39 cellular contexts compared by ENCODE assay signal in genomic region chr20:59499863-59500262, GRCh38.
"Had no signal": no experiment of that assay in that cellular context is flagged by ENCODE, and none has a peak within 500 bp of the region (broad histone marks: within the 10 kb centered on the region; RNA-seq: fewer than 3 reads in every experiment).

No MANE protein-coding gene starts in this region.

- H3K4me1 Mint-ChIP-seq: activated CD4-positive, alpha-beta memory T cell treated with anti-CD3 and anti-CD28 coated beads, Interleukin-2, amount 10 ng/mL, durations not matched to agents 7 days and 5 days; activated CD4-positive, alpha-beta T cell treated with anti-CD3 and anti-CD28 coated beads for 36 hours; activated CD4-positive, alpha-beta T cell treated with anti-CD3 and anti-CD28 coated beads, Interleukin-2, amount 10 ng/mL, durations not matched to agents 7 days and 5 days; activated CD8-positive, alpha-beta memory T cell treated with anti-CD3 and anti-CD28 coated beads, Interleukin-2, amount 10 ng/mL, durations not matched to agents 7 days and 5 days; activated naive CD4-positive, alpha-beta T cell treated with anti-CD3 and anti-CD28 coated beads, Interleukin-2, amount 10 ng/mL, durations not matched to agents 7 days and 5 days; activated naive CD4-positive, alpha-beta T cell treated with anti-CD3 and anti-CD28 coated beads, Interleukin-2, amount 50 U/mL, for 24 hours; activated naive CD8-positive, alpha-beta T cell treated with anti-CD3 and anti-CD28 coated beads, Interleukin-2, amount 10 ng/mL, durations not matched to agents 7 days and 5 days; activated naive CD8-positive, alpha-beta T cell treated with anti-CD3 and anti-CD28 coated beads, Interleukin-2, amount 50 U/mL, for 24 hours had no signal

- FAIRE-seq: bronchial epithelial cell, TTC549 had no signal

- H3K4me3 Mint-ChIP-seq: activated CD4-positive, alpha-beta memory T cell treated with anti-CD3 and anti-CD28 coated beads, Interleukin-2, amount 10 ng/mL, durations not matched to agents 7 days and 5 days; activated CD4-positive, alpha-beta T cell treated with anti-CD3 and anti-CD28 coated beads for 36 hours; activated CD4-positive, alpha-beta T cell treated with anti-CD3 and anti-CD28 coated beads, Interleukin-2, amount 10 ng/mL, durations not matched to agents 7 days and 5 days; activated CD8-positive, alpha-beta memory T cell treated with anti-CD3 and anti-CD28 coated beads, Interleukin-2, amount 10 ng/mL, durations not matched to agents 7 days and 5 days; activated CD8-positive, alpha-beta T cell treated with anti-CD3 and anti-CD28 coated beads, Interleukin-2, amount 10 ng/mL, durations not matched to agents 7 days and 5 days; activated naive CD4-positive, alpha-beta T cell treated with anti-CD3 and anti-CD28 coated beads, Interleukin-2, amount 10 ng/mL, durations not matched to agents 7 days and 5 days; activated naive CD4-positive, alpha-beta T cell treated with anti-CD3 and anti-CD28 coated beads, Interleukin-2, amount 50 U/mL, for 24 hours; activated naive CD8-positive, alpha-beta T cell; activated naive CD8-positive, alpha-beta T cell treated with anti-CD3 and anti-CD28 coated beads, Interleukin-2, amount 10 ng/mL, durations not matched to agents 7 days and 5 days; activated naive CD8-positive, alpha-beta T cell treated with anti-CD3 and anti-CD28 coated beads, Interleukin-2, amount 50 U/mL, for 24 hours; activated T-cell treated with anti-CD3 and anti-CD28 coated beads, Interleukin-2, amount 50 U/mL, for 24 hours; brain; central memory CD8-positive, alpha-beta T cell; T-helper 1 cell treated with Interleukin-12 subunit alpha and Interleukin-12 subunit beta and Interleukin-4 antibody, amounts not matched to agents 30 μg/mL and 1 μg/mL, for 36 hours; T-helper 2 cell treated with Interferon-gamma antibody and Interleukin-4, amounts not matched to agents 5 μg/mL and 100 μg/mL, for 36 hours had no signal

- DNase-seq: activated CD4-positive, alpha-beta memory T cell treated with anti-CD3 and anti-CD28 coated beads, Interleukin-2, amount 10 ng/mL, durations not matched to agents 7 days and 5 days; activated CD4-positive, alpha-beta T cell treated with anti-CD3 and anti-CD28 coated beads for 1 hour; activated CD4-positive, alpha-beta T cell treated with anti-CD3 and anti-CD28 coated beads for 36 hours; activated CD4-positive, alpha-beta T cell treated with anti-CD3 and anti-CD28 coated beads for 48 hours; activated CD4-positive, alpha-beta T cell treated with anti-CD3 and anti-CD28 coated beads, Interleukin-2, amount 10 ng/mL, durations not matched to agents 7 days and 5 days; activated CD4-positive, alpha-beta T cell treated with anti-CD3 and anti-CD28 coated beads, Interleukin-2, amount 50 U/mL, for 48 hours; activated CD4-positive, CD25-positive, alpha-beta regulatory T cell; activated CD8-positive, alpha-beta memory T cell treated with anti-CD3 and anti-CD28 coated beads for 24 hours; activated CD8-positive, alpha-beta memory T cell treated with anti-CD3 and anti-CD28 coated beads, Interleukin-2, amount 10 ng/mL, durations not matched to agents 7 days and 5 days; activated CD8-positive, alpha-beta memory T cell treated with anti-CD3 and anti-CD28 coated beads, Interleukin-2, amount 50 U/mL, for 48 hours; activated CD8-positive, alpha-beta T cell treated with anti-CD3 and anti-CD28 coated beads, Interleukin-2, amount 10 ng/mL, durations not matched to agents 7 days and 5 days; activated effector memory CD4-positive, alpha-beta T cell treated with Interleukin-2 at 50 U/mL for 16 hours; activated gamma-delta T cell; activated naive CD4-positive, alpha-beta T cell treated with anti-CD3 and anti-CD28 coated beads, Interleukin-2, amount 10 ng/mL, durations not matched to agents 7 days and 5 days; activated naive CD4-positive, alpha-beta T cell treated with Interleukin-2 at 50 U/mL for 16 hours; activated naive CD8-positive, alpha-beta T cell treated with anti-CD3 and anti-CD28 coated beads, Interleukin-2, amount 10 ng/mL, durations not matched to agents 7 days and 5 days; activated naive CD8-positive, alpha-beta T cell treated with anti-CD3 and anti-CD28 coated beads, Interleukin-2, amount 50 U/mL, for 24 hours; activated T-cell treated with anti-CD3 and anti-CD28 coated beads, Interleukin-2, amount 50 U/mL, for 24 hours; activated T-cell treated with anti-CD3 and anti-CD28 coated beads, Interleukin-2, amount 50 U/mL, for 48 hours; amygdala; anterior cingulate cortex; caudate nucleus; cerebellar nuclear complex; T-helper 1 cell; T-helper 2 cell; T-helper 9 cell had no signal

- H3K27me3 ChIP-seq: ascending aorta had no signal

- H3K36me3 ChIP-seq: ascending aorta, cardiac muscle cell had no signal

- H3K27ac ChIP-seq: ascending aorta, cardiac muscle cell, VCaP had no signal

- H3K4me3 ChIP-seq: ascending aorta, cardiac muscle cell had no signal

- ATAC-seq: activated CD4-positive, alpha-beta T cell treated with anti-CD3 and anti-CD28 coated beads for 36 hours; activated CD4-positive, CD25-positive, alpha-beta regulatory T cell treated with anti-CD3 and anti-CD28 coated beads, Interleukin-2, amount 50 U/mL, for 24 hours; activated CD8-positive, alpha-beta memory T cell treated with anti-CD3 and anti-CD28 coated beads, Interleukin-2, amount 10 ng/mL, durations not matched to agents 7 days and 5 days; activated CD8-positive, alpha-beta T cell treated with anti-CD3 and anti-CD28 coated beads, Interleukin-2, amount 10 ng/mL, durations not matched to agents 7 days and 5 days; activated naive CD8-positive, alpha-beta T cell treated with anti-CD3 and anti-CD28 coated beads, Interleukin-2, amount 50 U/mL, for 24 hours had no signal

- H3K9me3 ChIP-seq: ascending aorta had no signal

- H3K36me3 Mint-ChIP-seq: activated CD8-positive, alpha-beta memory T cell treated with anti-CD3 and anti-CD28 coated beads, Interleukin-2, amount 10 ng/mL, durations not matched to agents 7 days and 5 days; activated naive CD4-positive, alpha-beta T cell treated with anti-CD3 and anti-CD28 coated beads, Interleukin-2, amount 10 ng/mL, durations not matched to agents 7 days and 5 days; activated naive CD4-positive, alpha-beta T cell treated with anti-CD3 and anti-CD28 coated beads, Interleukin-2, amount 50 U/mL, for 24 hours; activated naive CD8-positive, alpha-beta T cell; activated naive CD8-positive, alpha-beta T cell treated with anti-CD3 and anti-CD28 coated beads, Interleukin-2, amount 10 ng/mL, durations not matched to agents 7 days and 5 days; brain had no signal

- H3K27ac Mint-ChIP-seq: activated CD4-positive, alpha-beta memory T cell treated with anti-CD3 and anti-CD28 coated beads, Interleukin-2, amount 10 ng/mL, durations not matched to agents 7 days and 5 days; activated CD4-positive, alpha-beta T cell treated with anti-CD3 and anti-CD28 coated beads for 36 hours; activated CD4-positive, alpha-beta T cell treated with anti-CD3 and anti-CD28 coated beads, Interleukin-2, amount 10 ng/mL, durations not matched to agents 7 days and 5 days; activated CD8-positive, alpha-beta memory T cell treated with anti-CD3 and anti-CD28 coated beads, Interleukin-2, amount 10 ng/mL, durations not matched to agents 7 days and 5 days; activated CD8-positive, alpha-beta T cell treated with anti-CD3 and anti-CD28 coated beads, Interleukin-2, amount 10 ng/mL, durations not matched to agents 7 days and 5 days; activated naive CD4-positive, alpha-beta T cell treated with anti-CD3 and anti-CD28 coated beads, Interleukin-2, amount 10 ng/mL, durations not matched to agents 7 days and 5 days; activated naive CD4-positive, alpha-beta T cell treated with anti-CD3 and anti-CD28 coated beads, Interleukin-2, amount 50 U/mL, for 24 hours; activated naive CD8-positive, alpha-beta T cell; activated naive CD8-positive, alpha-beta T cell treated with anti-CD3 and anti-CD28 coated beads, Interleukin-2, amount 10 ng/mL, durations not matched to agents 7 days and 5 days; activated naive CD8-positive, alpha-beta T cell treated with anti-CD3 and anti-CD28 coated beads, Interleukin-2, amount 50 U/mL, for 24 hours; activated T-cell treated with anti-CD3 and anti-CD28 coated beads, Interleukin-2, amount 50 U/mL, for 24 hours; activated T-helper 2 cell treated with anti-CD3 and anti-CD28 coated beads, Interferon-gamma antibody, Interleukin-2, Interleukin-4, amounts not matched to agents 10 μg/mL and 5 μg/mL and 100 μg/mL, durations not matched to agents 14 hours and 24 hours and 36 hours; brain; T-helper 1 cell treated with Interleukin-12 subunit alpha and Interleukin-12 subunit beta and Interleukin-4 antibody, amounts not matched to agents 30 μg/mL and 1 μg/mL, for 36 hours; T-helper 2 cell treated with Interferon-gamma antibody and Interleukin-4, amounts not matched to agents 5 μg/mL and 100 μg/mL, for 36 hours had no signal

- H3K9me3 Mint-ChIP-seq: activated CD4-positive, alpha-beta memory T cell treated with anti-CD3 and anti-CD28 coated beads, Interleukin-2, amount 10 ng/mL, durations not matched to agents 7 days and 5 days; activated CD4-positive, alpha-beta T cell treated with anti-CD3 and anti-CD28 coated beads, Interleukin-2, amount 10 ng/mL, durations not matched to agents 7 days and 5 days; activated naive CD4-positive, alpha-beta T cell treated with anti-CD3 and anti-CD28 coated beads, Interleukin-2, amount 10 ng/mL, durations not matched to agents 7 days and 5 days; activated naive CD8-positive, alpha-beta T cell treated with anti-CD3 and anti-CD28 coated beads, Interleukin-2, amount 10 ng/mL, durations not matched to agents 7 days and 5 days; activated T-helper 2 cell treated with anti-CD3 and anti-CD28 coated beads, Interferon-gamma antibody, Interleukin-2, Interleukin-4, amounts not matched to agents 10 μg/mL and 5 μg/mL and 100 μg/mL, durations not matched to agents 14 hours and 24 hours and 36 hours; central memory CD8-positive, alpha-beta T cell; T-helper 2 cell treated with Interferon-gamma antibody and Interleukin-4, amounts not matched to agents 5 μg/mL and 100 μg/mL, for 36 hours had no signal

- H3K4me1 ChIP-seq: ascending aorta had no signal
